In the genomic region with DNA sequence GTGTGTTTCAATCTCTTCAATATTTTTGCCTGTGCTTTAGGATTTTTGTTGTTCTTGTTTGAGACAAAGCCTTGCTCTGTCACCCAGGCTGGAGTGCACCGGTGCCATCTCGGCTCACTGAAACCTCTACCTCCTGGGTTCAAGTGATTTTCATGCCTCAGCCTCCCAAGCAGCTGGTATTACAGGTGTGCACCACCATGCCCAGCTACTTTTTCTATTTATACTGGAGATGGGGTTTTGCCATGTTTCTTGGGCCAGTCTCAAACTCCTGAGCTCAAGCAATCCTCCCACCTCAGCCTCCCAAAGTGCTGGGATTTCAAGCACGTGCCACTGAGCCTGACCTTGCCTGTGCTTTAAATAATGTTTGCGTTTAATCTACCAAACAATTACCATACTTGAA, we compare ENCODE assay signal across 27 cellular contexts.
"Had no signal": no experiment of that assay in that cellular context is flagged by ENCODE, and none has a peak within 500 bp of the region (broad histone marks: within the 10 kb centered on the region; RNA-seq: fewer than 3 reads in every experiment).

No MANE protein-coding gene starts in this region.

- H3K36me3 ChIP-seq: stomach, suprapubic skin, thoracic aorta, thyroid gland, tibial artery, tibial nerve, transverse colon, upper lobe of left lung, upper lobe of right lung, uterus, vagina had no signal

- H3K27ac ChIP-seq: stomach, suprapubic skin, testis, thoracic aorta, thyroid gland, tibial artery, tibial nerve, transverse colon, upper lobe of left lung, upper lobe of right lung, uterus, vagina had no signal

- FAIRE-seq: urothelium cell line had no signal

- ATAC-seq: stimulated activated effector memory CD8-positive, alpha-beta T cell treated with anti-CD3 and anti-CD28 coated beads, Interleukin-12 subunit alpha, Interleukin-12 subunit beta, amount 100 ng/mL, for 72 hours; stimulated activated memory B cell treated with anti-CD40 and anti-IgM and Interleukin-4, amounts not matched to agents 10 μg/mL and 1 μg/mL and 100 μg/mL, for 72 hours; stimulated activated naive B cell treated with anti-CD40 and anti-IgM and Interleukin-4, amounts not matched to agents 10 μg/mL and 1 μg/mL and 100 μg/mL, for 72 hours; stimulated activated naive CD8-positive, alpha-beta T cell treated with anti-CD3 and anti-CD28 coated beads, Interleukin-15, amount 100 ng/mL, for 72 hours; stimulated activated naive CD8-positive, alpha-beta T cell treated with anti-CD3 and anti-CD28 coated beads, Interleukin-15, Interleukin-2, amounts not matched to agents 100 U/mL and 50 U/mL, for 24 hours; upper lobe of right lung had no signal

- H3K27me3 ChIP-seq: stomach, suprapubic skin, testis, thyroid gland, tibial artery, tibial nerve, transverse colon, upper lobe of left lung, upper lobe of right lung, uterus, vagina had no signal

- H3K4me3 ChIP-seq: stomach, suprapubic skin, testis, thoracic aorta, thyroid gland, tibial artery, tibial nerve, transverse colon, upper lobe of left lung, upper lobe of right lung, uterus, vagina had no signal

- H3K9me3 ChIP-seq: testis, thyroid gland, transverse colon, upper lobe of right lung, uterus, vagina had no signal

- H3K4me1 ChIP-seq: stomach, suprapubic skin, testis, thyroid gland, tibial artery, tibial nerve, transverse colon, upper lobe of left lung, upper lobe of right lung, uterus, vagina had no signal

- DNase-seq: stimulated activated CD4-positive, alpha-beta T cell treated with anti-CD3 and anti-CD28 coated beads, Interleukin-2, amount 100 ng/mL, for 48 hours; stimulated activated CD4-positive, alpha-beta T cell treated with anti-CD3 and anti-CD28 coated beads, Interleukin-4, amount 100 ng/mL, for 1 hour; stimulated activated CD4-positive, alpha-beta T cell treated with anti-CD3 and anti-CD28 coated beads, Interleukin-4, amount 100 ng/mL, for 24 hours; stimulated activated CD4-positive, alpha-beta T cell treated with anti-CD3 and anti-CD28 coated beads, Interleukin-4, amount 100 ng/mL, for 4 hours; stimulated activated CD8-positive, alpha-beta memory T cell treated with anti-CD3 and anti-CD28 coated beads, Interleukin-4, amount 100 ng/mL, for 48 hours; stimulated activated naive B cell treated with anti-CD40 and anti-IgM and Interleukin-4, amounts not matched to agents 10 μg/mL and 1 μg/mL and 100 μg/mL, for 72 hours; stimulated activated naive CD4-positive, alpha-beta T cell; stimulated activated naive CD4-positive, alpha-beta T cell treated with Interleukin-2 at 50 U/mL for 16 hours; stimulated activated naive CD8-positive, alpha-beta T cell treated with anti-CD3 and anti-CD28 coated beads, Interleukin-15, amount 100 ng/mL, for 72 hours; stimulated activated naive CD8-positive, alpha-beta T cell treated with anti-CD3 and anti-CD28 coated beads, Interleukin-15, Interleukin-2, amounts not matched to agents 100 U/mL and 50 U/mL, for 24 hours; stomach; substantia nigra; testis; thyroid gland; tibial artery; transverse colon; trophoblast cell; upper lobe of left lung; upper lobe of right lung; uterus had no signal
